8 cellular contexts compared by ENCODE assay signal in the genomic region with DNA sequence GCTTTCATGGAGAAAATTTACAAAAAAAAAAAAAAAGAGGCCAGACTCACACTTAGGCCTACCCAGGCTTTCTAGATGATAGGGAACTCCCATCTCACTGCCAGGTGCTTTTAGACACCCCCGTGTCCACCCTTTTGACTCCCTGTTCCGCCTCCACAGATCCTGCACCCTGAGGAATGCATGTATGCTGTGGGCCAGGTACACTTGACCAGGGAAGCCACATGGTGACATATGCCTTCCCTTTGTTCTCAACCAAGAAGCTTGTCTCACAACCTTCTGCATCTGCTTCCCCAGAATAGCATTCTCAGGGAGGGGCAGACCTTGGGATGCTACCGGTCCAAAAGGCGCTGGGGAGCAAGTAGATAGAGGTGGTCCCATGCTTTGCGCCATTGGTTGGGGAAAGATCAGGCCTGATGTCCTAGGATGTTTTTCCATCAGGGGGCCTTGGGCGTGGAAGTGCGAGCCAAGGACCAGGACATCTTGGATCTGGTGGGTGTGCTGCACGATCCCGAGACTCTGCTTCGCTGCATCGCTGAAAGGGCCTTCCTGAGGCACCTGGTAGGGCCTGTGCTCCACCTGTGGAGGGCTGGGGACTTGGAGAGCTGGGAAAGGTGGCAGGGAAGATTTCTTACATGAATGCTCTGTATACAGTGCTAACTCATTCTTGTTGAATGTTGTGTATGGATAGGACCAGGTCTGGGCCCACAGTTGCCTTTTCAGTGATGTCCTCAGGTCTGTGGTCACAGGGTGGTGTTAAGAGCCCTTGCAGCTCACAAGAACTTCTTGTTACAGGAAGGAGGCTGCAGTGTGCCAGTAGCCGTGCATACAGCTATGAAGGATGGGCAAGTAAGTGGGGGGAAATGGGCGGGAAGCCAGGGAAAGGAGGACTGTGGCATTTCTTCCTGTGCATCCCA. TPM values are rescaled to one million over a fixed set of nuclear protein-coding genes. Genes with fewer than 3 reads are reported as not detected.
A peak's percentile ranks its signal among the peaks of the same experiment; 100 is the strongest.
DNase-seq lines count a peak whose midpoint lies in the region; ATAC-seq and TF ChIP-seq lines count a peak whose summit lies in the region.

No MANE protein-coding gene starts in this region.

- H3K27me3 Mint-ChIP-seq in activated T-cell treated with anti-CD3 and anti-CD28 coated beads, Interleukin-2, amount 50 U/mL, for 72 hours (ENCODE audit: low read depth): no peaks in the 10 kb centered on the region

- no peak overlapping the region for H2BK5ac ChIP-seq in mesendoderm (ENCODE audit: low read length)

- H3K27me3 ChIP-seq in mesendoderm (ENCODE audit: insufficient read depth, low read length, poor library complexity): no peaks in the 10 kb centered on the region
- H3K27me3 ChIP-seq in stomach: no peaks in the 10 kb centered on the region
- no peaks in the 10 kb centered on the region for H3K27me3 ChIP-seq in left ventricle myocardium inferior (ENCODE audit: low read depth)

- DNase-seq in DMS79 (lab: John Stamatoyannopoulos, UW) (peak; percentile 40), HT-29 (ENCODE audit: low spot score) (peak; percentile 19), mesendoderm (no peak), NCI-H510A treated with DMSO at 0.1 percent for 48 hours (lab: John Stamatoyannopoulos, UW) (no peak), HK-2 (ENCODE audit: unreplicated experiment) (no peak), stomach (no peak), left ventricle myocardium inferior (no peak)
- DNase-seq in activated T-cell treated with anti-CD3 and anti-CD28 coated beads, Interleukin-2, amount 50 U/mL, for 72 hours: peak; percentile 18 to 34

- H3K4me2 ChIP-seq in mesendoderm (ENCODE audit: low read length): peak overlapping the region; percentile 99

- H3K56ac ChIP-seq in mesendoderm (ENCODE audit: low read length): peak overlapping the region; percentile 82

- peak overlapping the region; percentile 67 for H3K27ac Mint-ChIP-seq in activated T-cell treated with anti-CD3 and anti-CD28 coated beads, Interleukin-2, amount 50 U/mL, for 72 hours

- H3K4me3 ChIP-seq in mesendoderm (ENCODE audit: low read length) (no peak overlapping the region), stomach (peak overlapping the region in 1 of 4 donors; percentile 90), left ventricle myocardium inferior (no peak overlapping the region)

- no peak overlapping the region for H3K23ac ChIP-seq in mesendoderm (ENCODE audit: low read length)

- WGBS in mesendoderm (ENCODE audit: extremely low coverage, insufficient coverage, low lambda C conversion rate): no CpG with 5 or more reads among the region's 13 CpGs
- WGBS in stomach, 5 donors: 74 to 86% (median 85%) methylated on average over 10 to 13 of the region's 13 CpGs

- H2AK5ac ChIP-seq in mesendoderm (ENCODE audit: low read length): no peak overlapping the region

- H3K9me3 Mint-ChIP-seq in activated T-cell treated with anti-CD3 and anti-CD28 coated beads, Interleukin-2, amount 50 U/mL, for 72 hours: no peaks in the 10 kb centered on the region

- intact Hi-C loops in stomach (cut with DNase I; ENCODE audit: low total_unique reads): no loop called here
- intact Hi-C loops in left ventricle myocardium inferior (cut with micrococcal nuclease): no loop called here

- H2BK120ac ChIP-seq in mesendoderm (ENCODE audit: low read depth, low read length): no peak overlapping the region

- H3K9ac ChIP-seq in mesendoderm (ENCODE audit: low read length): peak overlapping the region; percentile 100

- TF ChIP-seq CTCF in stomach (IDR thresholded peaks at IDR 0.05) (no peak), left ventricle myocardium inferior (IDR thresholded peaks at IDR 0.05; ENCODE audit: borderline replicate concordance) (no peak)

- H3K4me3 Mint-ChIP-seq in activated T-cell treated with anti-CD3 and anti-CD28 coated beads, Interleukin-2, amount 50 U/mL, for 72 hours: peak overlapping the region; percentile 95 to 96

- peaks cover 8% of the 10 kb centered on the region for H3K36me3 ChIP-seq in mesendoderm (ENCODE audit: control insufficient read depth, insufficient read depth, low read length)
- peaks cover 5 to 22% (median 9%) of the 10 kb centered on the region in 4 donors for H3K36me3 ChIP-seq in stomach
- peaks cover 29% of the 10 kb centered on the region for H3K36me3 ChIP-seq in left ventricle myocardium inferior

- H4K8ac ChIP-seq in mesendoderm (ENCODE audit: low read depth, low read length): no peak overlapping the region

- H3K27ac ChIP-seq in mesendoderm (ENCODE audit: low read depth, low read length) (no peak overlapping the region), stomach (peak overlapping the region in 2 of 5 donors; percentile 96 to 97), left ventricle myocardium inferior (replicated peaks) (no peak overlapping the region)

- peak in 1 of 2 donors; percentile 2 for ATAC-seq in activated T-cell treated with anti-CD3 and anti-CD28 coated beads, Interleukin-2, amount 50 U/mL, for 72 hours (replicated peaks in 1 of 2)

- no peak for TF ChIP-seq EP300 in stomach (IDR thresholded peaks at IDR 0.05)

- H3K9me3 ChIP-seq in stomach (no peaks in the 10 kb centered on the region), left ventricle myocardium inferior (replicated peaks) (no peaks in the 10 kb centered on the region)

- H2BK15ac ChIP-seq in mesendoderm (replicated peaks; ENCODE audit: low read depth): no peak overlapping the region

- no peak overlapping the region for H3K18ac ChIP-seq in mesendoderm (ENCODE audit: low read length)

- H3K79me1 ChIP-seq in mesendoderm (ENCODE audit: low read length): peaks cover 12% of the 10 kb centered on the region

- peaks cover 4% of the 10 kb centered on the region for H3K4me1 ChIP-seq in mesendoderm (ENCODE audit: control insufficient read depth, low read depth, low read length)
- H3K4me1 ChIP-seq in stomach: peaks cover 18 to 39% (median 29%) of the 10 kb centered on the region in 4 donors
- H3K4me1 ChIP-seq in left ventricle myocardium inferior: peaks cover 40% of the 10 kb centered on the region

- H4K5ac ChIP-seq in mesendoderm (ENCODE audit: low read length): no peak overlapping the region

- peaks cover 17 to 22% of the 10 kb centered on the region in 2 donors for H3K36me3 Mint-ChIP-seq in activated T-cell treated with anti-CD3 and anti-CD28 coated beads, Interleukin-2, amount 50 U/mL, for 72 hours (ENCODE audit: insufficient read depth in 2 of 2)

- peaks cover 45% of the 10 kb centered on the region for H3K4me1 Mint-ChIP-seq in activated T-cell treated with anti-CD3 and anti-CD28 coated beads, Interleukin-2, amount 50 U/mL, for 72 hours (ENCODE audit: low read depth)

- no peak for TF ChIP-seq POLR2A in stomach (IDR thresholded peaks at IDR 0.05)

- peaks cover 29% of the 10 kb centered on the region for H3K79me2 ChIP-seq in mesendoderm (ENCODE audit: control insufficient read depth, insufficient read depth, low read length)

- H3K4ac ChIP-seq in mesendoderm (ENCODE audit: low read depth, low read length): no peak overlapping the region

RNA-seq across cellular contexts. Expression of a gene that starts 7.5 kb away (rescaled TPM):
- 21.9 and 25.1 TPM in 2 replicates for total RNA-seq in HT-29 (2014; rRNA removed; shearing (Covaris generic))
- total RNA-seq in activated T-cell treated with anti-CD3 and anti-CD28 coated beads, Interleukin-2, amount 50 U/mL, for 72 hours: 10 to 100 TPM; 31.6 to 42.5 TPM
- polyA plus RNA-seq in mesendoderm (2013, experiment 1 of 2): 40.0 TPM
- 37.8 TPM for polyA plus RNA-seq in mesendoderm (2013, experiment 2 of 2)
- 10 to 100 TPM in 1 of 5 donors, 1 to 10 TPM in 3, not detected in 1; 3.8 to 15.9 (median 8.1) TPM for total RNA-seq in stomach
- 10 to 100 TPM; 23.0 to 25.0 (median 23.5) TPM for polyA plus RNA-seq in stomach
- total RNA-seq in left ventricle myocardium inferior: 25.2 TPM

RNA-seq across cellular contexts. Expression of a gene that starts 9.4 kb away (rescaled TPM):
- 67.2 and 93.2 TPM in 2 replicates for total RNA-seq in HT-29 (2014; rRNA removed; shearing (Covaris generic))
- total RNA-seq in activated T-cell treated with anti-CD3 and anti-CD28 coated beads, Interleukin-2, amount 50 U/mL, for 72 hours: 10 to 100 TPM; 63.8 to 81.9 TPM
- polyA plus RNA-seq in mesendoderm (2013, experiment 1 of 2): 41.4 TPM
- 40.9 TPM for polyA plus RNA-seq in mesendoderm (2013, experiment 2 of 2)
- total RNA-seq in stomach (10 to 100 TPM in 3 of 5 donors, 1 to 10 TPM in 2; 2.3 to 27.7 (median 13.2) TPM), left ventricle myocardium inferior (15.4 TPM)
- polyA plus RNA-seq in stomach: 10 to 100 TPM; 14.4 to 28.5 (median 14.5) TPM

RNA-seq across cellular contexts. Expression of a gene that starts 14.9 kb away (rescaled TPM):
- total RNA-seq in HT-29 (2014; rRNA removed; shearing (Covaris generic)): 31.9 and 40.4 TPM in 2 replicates
- 10 to 100 TPM; 21.0 to 21.1 TPM for total RNA-seq in activated T-cell treated with anti-CD3 and anti-CD28 coated beads, Interleukin-2, amount 50 U/mL, for 72 hours
- 2.1 TPM for polyA plus RNA-seq in mesendoderm (2013, experiment 1 of 2)
- polyA plus RNA-seq in mesendoderm (2013, experiment 2 of 2): 2.0 TPM
- total RNA-seq in stomach (10 to 100 TPM in 3 of 5 donors, 1 to 10 TPM in 2; 2.6 to 19.9 (median 13.4) TPM), left ventricle myocardium inferior (10.8 TPM)
- polyA plus RNA-seq in stomach: 1 to 10 TPM; 1.7 to 6.1 (median 2.4) TPM

RNA-seq across cellular contexts. Expression of a gene that starts 24.6 kb away (rescaled TPM):
- 32.6 and 47.8 TPM in 2 replicates for total RNA-seq in HT-29 (2014; rRNA removed; shearing (Covaris generic))
- total RNA-seq in activated T-cell treated with anti-CD3 and anti-CD28 coated beads, Interleukin-2, amount 50 U/mL, for 72 hours: 10 to 100 TPM; 24.0 to 24.2 TPM
- polyA plus RNA-seq in mesendoderm (2013, experiment 1 of 2): 14.4 TPM
- polyA plus RNA-seq in mesendoderm (2013, experiment 2 of 2): 13.2 TPM
- 100 to 1,000 TPM in 1 of 5 donors, 10 to 100 TPM in 3, 1 to 10 TPM in 1; 8.2 to 190 (median 21.1) TPM for total RNA-seq in stomach
- 10 to 100 TPM; 25.5 to 43.1 (median 40.9) TPM for polyA plus RNA-seq in stomach
- 22.0 TPM for total RNA-seq in left ventricle myocardium inferior

RNA-seq across cellular contexts. Expression of a gene that starts 29.2 kb away (rescaled TPM):
- 15.5 and 16.9 TPM in 2 replicates for total RNA-seq in HT-29 (2014; rRNA removed; shearing (Covaris generic))
- 10 to 100 TPM; 31.9 to 34.1 TPM for total RNA-seq in activated T-cell treated with anti-CD3 and anti-CD28 coated beads, Interleukin-2, amount 50 U/mL, for 72 hours
- 17.5 TPM for polyA plus RNA-seq in mesendoderm (2013, experiment 1 of 2)
- polyA plus RNA-seq in mesendoderm (2013, experiment 2 of 2): 18.8 TPM
- 10 to 100 TPM; 17.1 to 80.8 (median 43.6) TPM for total RNA-seq in stomach
- polyA plus RNA-seq in stomach: 10 to 100 TPM in 2 of 3 donors, 1 to 10 TPM in 1; 9.2 to 11.9 (median 10.1) TPM
- 13.9 TPM for total RNA-seq in left ventricle myocardium inferior

Comparison
In these comparisons a context has a peak if more than half of its experiments do, and no peak if none do; other contexts are left out.
1. DNase-seq: peak in DMS79 (single experiment), HT-29 (single experiment) and activated T-cell treated with anti-CD3 and anti-CD28 coated beads, Interleukin-2, amount 50 U/mL, for 72 hours (2 of 2); none in mesendoderm (single experiment), NCI-H510A treated with DMSO at 0.1 percent for 48 hours (single experiment), HK-2 (single experiment), stomach (single experiment) and left ventricle myocardium inferior (single experiment).